ENCODE assay signal across 7 cellular contexts in genomic region chr9:4939118-4939561, GRCh38. TPM values are rescaled to one million over a fixed set of nuclear protein-coding genes. Genes with fewer than 3 reads are reported as not detected.
DNase-seq lines count a peak whose midpoint lies in the region; ATAC-seq and TF ChIP-seq lines count a peak whose summit lies in the region.

No MANE protein-coding gene starts in this region.

- intact Hi-C loops in OCI-LY7 (cut with micrococcal nuclease; ENCODE audit: unreplicated experiment) (no loop called here), natural killer cell (cut with micrococcal nuclease) (no loop called here), psoas muscle (cut with DNase I) (no loop called here)

- peak overlapping the region; percentile 7 to 33 for H3K27ac Mint-ChIP-seq in natural killer cell

- WGBS in psoas muscle, 3 donors = 14 to 68% (median 43%) methylated on average over 1 of the region's 1 CpG

- H4K20me1 ChIP-seq in OCI-LY7 (ENCODE audit: insufficient read depth, low read length) = no peaks in the 10 kb centered on the region

- H3K79me2 ChIP-seq in OCI-LY7 (ENCODE audit: insufficient read depth, low read depth, low read length) = no peaks in the 10 kb centered on the region

- TF ChIP-seq CTCF in OCI-LY7 (conservative IDR thresholded peaks at IDR 0.05; ENCODE audit: low read length) (no peak), natural killer cell (IDR thresholded peaks at IDR 0.05) (no peak), psoas muscle (IDR thresholded peaks at IDR 0.05) (no peak)

- H3K36me3 Mint-ChIP-seq in natural killer cell = no peaks in the 10 kb centered on the region

- peak overlapping the region; percentile 43; the same call in 1 of the 2 replicates for H2AFZ ChIP-seq in OCI-LY7 (ENCODE audit: low read length)

- CTCF ChIA-PET in OCI-LY7 (lab: Charles Lee; ENCODE audit: unreplicated experiment) (interaction anchor here (1.6 kb wide), 1 partner anchor 44 kb away, joined by 3 read pairs; no protein-coding TSS in a partner anchor), HEK293T (lab: Yijun Ruan, JAX) (no interaction called here)

- H3K4me2 ChIP-seq in OCI-LY7 (ENCODE audit: low read length) = peak overlapping the region; percentile 47

- H3K36me3 ChIP-seq in OCI-LY7 (ENCODE audit: insufficient read depth, low read length) = no peaks in the 10 kb centered on the region
- H3K36me3 ChIP-seq in psoas muscle (ENCODE audit: insufficient read depth in 1 of 2, low read depth in 1 of 2) = no peaks in the 10 kb centered on the region

- H3K4me1 ChIP-seq in OCI-LY7 (ENCODE audit: insufficient read depth, low read length, poor library complexity, severe bottlenecking) = peaks cover 53% of the 10 kb centered on the region
- peaks cover 55% of the 10 kb centered on the region for H3K4me1 ChIP-seq in psoas muscle

- no peaks in the 10 kb centered on the region for H3K9me2 ChIP-seq in OCI-LY7 (ENCODE audit: insufficient read depth, low read length)

- no peaks in the 10 kb centered on the region for H3K27me3 Mint-ChIP-seq in natural killer cell (ENCODE audit: low read depth in 2 of 2)

- H3K4me3 ChIP-seq in OCI-LY7 (ENCODE audit: low read depth, low read length, poor library complexity, severe bottlenecking) = peak overlapping the region; percentile 2
- H3K4me3 ChIP-seq in psoas muscle = no peak overlapping the region

- POLR2A ChIA-PET in OCI-LY7 (lab: Charles Lee) = interaction anchor here (0.8 to 3.1 kb wide), 4 partner anchors 9 to 498 kb away, joined by 3 to 10 read pairs (median 6); partner anchors contain the start of gene PLGRKT
- POLR2A ChIA-PET in HEK293T (lab: Yijun Ruan, JAX) = no interaction called here

- DNase-seq in OCI-LY7 (ENCODE audit: low spot score) = peak; percentile 67
- no peak for DNase-seq in natural killer cell
- DNase-seq in NCI-H2107 (lab: John Stamatoyannopoulos, UW) = no peak
- no peak for DNase-seq in psoas muscle
- no peak for DNase-seq in HEK293T (ENCODE audit: extremely low spot score)

- H3K4me1 Mint-ChIP-seq in natural killer cell = peaks cover 46 to 47% of the 10 kb centered on the region in 2 donors

- ATAC-seq in GM19025 (IDR thresholded peaks at IDR 0.05; ENCODE audit: low read depth, unreplicated experiment) (peak; percentile 79), HG02798 (IDR thresholded peaks at IDR 0.05; ENCODE audit: poor library complexity, unreplicated experiment) (peak; percentile 88), natural killer cell (peak; percentile 77 to 92 (median 88)), psoas muscle (no peak)

- H3K9me3 ChIP-seq in OCI-LY7 (ENCODE audit: low read length) (no peaks in the 10 kb centered on the region), psoas muscle (no peaks in the 10 kb centered on the region)

- H3K27me3 ChIP-seq in psoas muscle (ENCODE audit: insufficient read depth in 3 of 3, low read length in 2 of 3) = no peaks in the 10 kb centered on the region

- no peaks in the 10 kb centered on the region for H3K9me3 Mint-ChIP-seq in natural killer cell

- peak overlapping the region; percentile 60 for H3K27ac ChIP-seq in OCI-LY7 (ENCODE audit: low read depth, low read length, poor library complexity, severe bottlenecking)
- no peak overlapping the region for H3K27ac ChIP-seq in psoas muscle

- peak overlapping the region; percentile 60 for H3K4me3 Mint-ChIP-seq in natural killer cell

- BruUV-seq in OCI-LY7 (replicated peaks; lab: Mats Ljungman, UMichigan) = no TSS peak

TF ChIP-seq in HEK293T, 16 proteins besides CTCF, POLR2A, EP300 and RAD21:
- TF ChIP-seq NFRKB (IDR thresholded peaks at IDR 0.05) (no peak), TARDBP (IDR thresholded peaks at IDR 0.05) (no peak), ARNT (IDR thresholded peaks at IDR 0.05) (no peak), SP1 (IDR thresholded peaks at IDR 0.05) (no peak), FOXA1 (IDR thresholded peaks at IDR 0.05) (no peak), LEF1 (IDR thresholded peaks at IDR 0.05; ENCODE audit: borderline replicate concordance) (no peak), L3MBTL2 (conservative IDR thresholded peaks at IDR 0.05) (no peak), SUZ12 (IDR thresholded peaks at IDR 0.05) (no peak), ELF4 (IDR thresholded peaks at IDR 0.05) (no peak), BHLHE40 (IDR thresholded peaks at IDR 0.05; ENCODE audit: borderline replicate concordance) (no peak)

RNA-seq across cellular contexts. Expression of gene JAK2, which starts 45.9 kb away (rescaled TPM):
- 3.7 and 4.4 TPM in 2 replicates for total RNA-seq in OCI-LY7 (2014; rRNA removed; shearing (Covaris generic))
- total RNA-seq in OCI-LY7 (2022) (11.4 and 12.5 TPM in 2 replicates), natural killer cell (10 to 100 TPM; 20.8 to 43.9 (median 30.0) TPM), psoas muscle (10 to 100 TPM in 3 of 4 donors, 1 to 10 TPM in 1; 9.0 to 32.3 (median 16.8) TPM)
- polyA plus RNA-seq in psoas muscle = 1 to 10 TPM; 2.2 to 4.6 (median 3.2) TPM

Comparison
In these comparisons a context has a peak if more than half of its experiments do, and no peak if none do; other contexts are left out.
1. ATAC-seq: peak in GM19025 (single experiment), HG02798 (single experiment) and natural killer cell (3 of 3); none in psoas muscle (0 of 4).